8 cellular contexts compared by ENCODE assay signal in genomic region chr17:1724351-1724868, GRCh38. TPM values are rescaled to one million over a fixed set of nuclear protein-coding genes. Genes with fewer than 3 reads are reported as not detected.
DNase-seq lines count a peak whose midpoint lies in the region; ATAC-seq and TF ChIP-seq lines count a peak whose summit lies in the region.

TSS of gene WDR81 (plus strand) at chr17:1724704. CDS start at chr17:1724960, 256 bp downstream.

- no peak for TF ChIP-seq POLR2A in spleen (IDR thresholded peaks at IDR 0.05)

- no peaks in the 10 kb centered on the region for H3K9me3 ChIP-seq in spleen

- peak within 1 kb of the TSS; percentile 82 to 96 (median 88) for H3K27ac ChIP-seq in spleen

- no peak for TF ChIP-seq CTCF in GM10248 (IDR thresholded peaks at IDR 0.05; ENCODE audit: control extremely low read depth, extremely low read depth, low read depth, missing control alignments)
- TF ChIP-seq CTCF in spleen (IDR thresholded peaks at IDR 0.05 in 8 of 11, conservative IDR thresholded peaks at IDR 0.05 in 3 of 11) = no peak

- POLR2A ChIA-PET in GM10248 (lab: Yijun Ruan, JAX) = interaction anchor here (2.7 kb wide), 1 partner anchor 8 kb away, joined by 15 read pairs; no protein-coding TSS in a partner anchor

- no peaks in the 10 kb centered on the region for H3K27me3 ChIP-seq in spleen (replicated peaks in 1 of 7)

- H3K4me1 ChIP-seq in spleen = peaks cover 45 to 94% (median 82%) of the 10 kb centered on the region in 6 donors

- intact Hi-C loops in spleen (cut with DNase I; ENCODE audit: low total_unique reads) = loop anchor here (5.0 kb wide), 1 partner anchor 143 kb away; no protein-coding TSS in a partner anchor

- peaks cover 0 to 39% (median 29%) of the 10 kb centered on the region in 6 donors for H3K36me3 ChIP-seq in spleen

- peak within 1 kb of the TSS; percentile 69 to 99 (median 91) for H3K4me3 ChIP-seq in spleen

- CTCF ChIA-PET in GM10248 (lab: Yijun Ruan, JAX) = interaction anchor here (1.3 kb wide), 1 partner anchor 9 kb away, joined by 5 read pairs; no protein-coding TSS in a partner anchor

- peak; percentile 49 for ATAC-seq in HG02623 (IDR thresholded peaks at IDR 0.05; ENCODE audit: unreplicated experiment)

- 0 to 1% (median 1%) methylated on average over 12 to 57 of the region's 57 CpGs for WGBS in spleen, 5 donors

- peak; percentile 95 for DNase-seq in GM10248 (ENCODE audit: extremely low spot score)
- peak; percentile 64 for DNase-seq in NCI-H2196 (lab: John Stamatoyannopoulos, UW; ENCODE audit: unreplicated experiment)
- peak; percentile 88 for DNase-seq in activated CD4-positive, CD25-positive, alpha-beta regulatory T cell treated with anti-CD3 and anti-CD28 coated beads, Interleukin-2, amount 50 U/mL, for 72 hours
- DNase-seq in central memory CD4-positive, alpha-beta T cell = peak; percentile 80
- peak; percentile 82 for DNase-seq in iris pigment epithelial cell (ENCODE audit: low read depth)
- DNase-seq in spleen = peak; percentile 99
- DNase-seq in cerebellar nuclear complex (lab: John Stamatoyannopoulos, UW) = no peak

RNA-seq across cellular contexts. Expression of gene WDR81, which starts in this region (rescaled TPM):
- total RNA-seq in spleen = 10 to 100 TPM; 38.2 to 74.7 (median 54.7) TPM
- 10 to 100 TPM; 16.2 to 41.3 (median 29.3) TPM for polyA plus RNA-seq in spleen

Comparison
In these comparisons a context has a peak if more than half of its experiments do, and no peak if none do; other contexts are left out.
1. DNase-seq: peak in GM10248 (single experiment), NCI-H2196 (single experiment), activated CD4-positive, CD25-positive, alpha-beta regulatory T cell treated with anti-CD3 and anti-CD28 coated beads, Interleukin-2, amount 50 U/mL, for 72 hours (single experiment), central memory CD4-positive, alpha-beta T cell (single experiment), iris pigment epithelial cell (single experiment) and spleen (single experiment); none in cerebellar nuclear complex (0 of 2).